Comparison of ENCODE assay signal across 8 cellular contexts in genomic region chr3:49813497-49814174, GRCh38. TPM values are rescaled to one million over a fixed set of nuclear protein-coding genes. Genes with fewer than 3 reads are reported as not detected.
A peak's percentile ranks its signal among the peaks of the same experiment; 100 is the strongest.
DNase-seq lines count a peak whose midpoint lies in the region; ATAC-seq, FAIRE-seq and TF ChIP-seq lines count a peak whose summit lies in the region.

Gene UBA7, minus strand, starts transcription at chr3:49813953. Its CDS starts 166 bp downstream, at chr3:49813787.

- H3K9me3 ChIP-seq in PC-9 (ENCODE audit: insufficient read depth, low read depth), result no peaks in the 10 kb centered on the region
- H3K9me3 ChIP-seq in body of pancreas, result no peaks in the 10 kb centered on the region
- no peaks in the 10 kb centered on the region for H3K9me3 ChIP-seq in kidney (ENCODE audit: control insufficient read depth in 1 of 2, low read length in 2 of 2)

- intact Hi-C loops in PC-9 (cut with micrococcal nuclease; ENCODE audit: unreplicated experiment) (no loop called here), body of pancreas (cut with DNase I) (no loop called here), kidney (cut with DNase I) (no loop called here)

- TF ChIP-seq CTCF in PC-9 (conservative IDR thresholded peaks at IDR 0.05) (no peak), body of pancreas (IDR thresholded peaks at IDR 0.05) (no peak), kidney (IDR thresholded peaks at IDR 0.05; ENCODE audit: borderline replicate concordance, extremely low read depth, insufficient read depth) (no peak), progenitor cell of endocrine pancreas (IDR thresholded peaks at IDR 0.05; ENCODE audit: unreplicated experiment) (no peak)

- peak within 1 kb of the TSS; percentile 62; the same call in 1 of the 2 replicates for H2AFZ ChIP-seq in PC-9

- peak in 2 of 3 donors; percentile 38 to 51 for TF ChIP-seq POLR2A in body of pancreas (IDR thresholded peaks at IDR 0.05)

- H3K4me2 ChIP-seq in PC-9, result peak within 1 kb of the TSS; percentile 62

- H3K36me3 Mint-ChIP-seq in stimulated activated memory B cell treated with anti-CD40 and anti-IgM and Interleukin-4, amounts not matched to agents 10 μg/mL and 1 μg/mL and 100 μg/mL, for 72 hours, result peaks cover 19% of the 10 kb centered on the region
- H3K36me3 Mint-ChIP-seq in progenitor cell of endocrine pancreas (ENCODE audit: insufficient read depth), result no peaks in the 10 kb centered on the region

- peak within 1 kb of the TSS; percentile 97 for H3K27ac Mint-ChIP-seq in stimulated activated memory B cell treated with anti-CD40 and anti-IgM and Interleukin-4, amounts not matched to agents 10 μg/mL and 1 μg/mL and 100 μg/mL, for 72 hours
- no peak within 1 kb of the TSS for H3K27ac Mint-ChIP-seq in progenitor cell of endocrine pancreas

- H3K4me3 ChIP-seq in H7 (ENCODE audit: insufficient read depth, low read depth, low read length), result no peak within 1 kb of the TSS
- H3K4me3 ChIP-seq in PC-9, result no peak within 1 kb of the TSS; the same call in 1 of the 2 replicates
- H3K4me3 ChIP-seq in body of pancreas, result no peak within 1 kb of the TSS
- H3K4me3 ChIP-seq in kidney (ENCODE audit: low read length in 2 of 2), result peak within 1 kb of the TSS; percentile 66 to 79

- no peaks in the 10 kb centered on the region for H3K4me1 ChIP-seq in PC-9 (replicated peaks; ENCODE audit: insufficient read depth)
- H3K4me1 ChIP-seq in body of pancreas, result peaks cover 21% of the 10 kb centered on the region
- peaks cover 5 to 29% of the 10 kb centered on the region in 2 donors for H3K4me1 ChIP-seq in kidney (ENCODE audit: control insufficient read depth in 1 of 2, insufficient read depth in 1 of 2, low read depth in 1 of 2, low read length in 2 of 2)

- POLR2A ChIA-PET in PC-9 (lab: Charles Lee; ENCODE audit: unreplicated experiment), result interaction anchor here (0.6 kb wide), 1 partner anchor 87 kb away, joined by 4 read pairs; no protein-coding TSS in a partner anchor

- DNase-seq in EH (ENCODE audit: low read depth) (peak; percentile 82), H7 (peak; percentile 43), PC-9 (peak in 1 of 2 experiments; percentile 49), body of pancreas (peak; percentile 39 to 71 (median 66)), kidney (peak; percentile 78), NCI-H2171 treated with DMSO at 0.1 percent for 48 hours (lab: John Stamatoyannopoulos, UW) (no peak), progenitor cell of endocrine pancreas (ENCODE audit: low spot score, unreplicated experiment) (no peak)

- no TSS peak for BruUV-seq in PC-9 (replicated peaks; lab: Mats Ljungman, UMichigan)

- 3 to 12% methylated on average over 5 to 8 of the region's 9 CpGs for WGBS in body of pancreas, 2 donors

- H3K9me3 Mint-ChIP-seq in stimulated activated memory B cell treated with anti-CD40 and anti-IgM and Interleukin-4, amounts not matched to agents 10 μg/mL and 1 μg/mL and 100 μg/mL, for 72 hours, result no peaks in the 10 kb centered on the region
- no peaks in the 10 kb centered on the region for H3K9me3 Mint-ChIP-seq in progenitor cell of endocrine pancreas (ENCODE audit: low read depth)

- H3F3A ChIP-seq in PC-9 (ENCODE audit: insufficient read depth, low read depth), result no peaks in the 10 kb centered on the region

- no peak within 1 kb of the TSS for H3K27ac ChIP-seq in PC-9
- peak within 1 kb of the TSS; percentile 4 to 80 (median 72) for H3K27ac ChIP-seq in body of pancreas
- H3K27ac ChIP-seq in kidney (ENCODE audit: low read depth in 2 of 2, low read length in 2 of 2), result peak within 1 kb of the TSS; percentile 63 to 85

- no peaks in the 10 kb centered on the region for H4K20me1 ChIP-seq in PC-9 (ENCODE audit: insufficient read depth)

- peaks cover 57% of the 10 kb centered on the region for H3K4me1 Mint-ChIP-seq in stimulated activated memory B cell treated with anti-CD40 and anti-IgM and Interleukin-4, amounts not matched to agents 10 μg/mL and 1 μg/mL and 100 μg/mL, for 72 hours
- H3K4me1 Mint-ChIP-seq in progenitor cell of endocrine pancreas (ENCODE audit: low read depth), result no peaks in the 10 kb centered on the region

- peak within 1 kb of the TSS; percentile 83 to 91 for H3K9ac ChIP-seq in kidney (ENCODE audit: low read length in 2 of 2)

- CTCF ChIA-PET in PC-9 (lab: Charles Lee), result interaction anchor here (0.8 kb wide), 2 partner anchors 10 to 13 kb away, joined by 4 to 5 read pairs; partner anchors contain the start of gene INKA1

- no peaks in the 10 kb centered on the region for H3K9me2 ChIP-seq in PC-9 (ENCODE audit: insufficient read depth)

- ATAC-seq in body of pancreas, result peak; percentile 84
- ATAC-seq in stimulated activated memory B cell treated with anti-CD40 and anti-IgM and Interleukin-4, amounts not matched to agents 10 μg/mL and 1 μg/mL and 100 μg/mL, for 72 hours, result peak; percentile 88

- no peaks in the 10 kb centered on the region for H3K79me2 ChIP-seq in PC-9 (ENCODE audit: low read depth)

- no peaks in the 10 kb centered on the region for H3K27me3 Mint-ChIP-seq in stimulated activated memory B cell treated with anti-CD40 and anti-IgM and Interleukin-4, amounts not matched to agents 10 μg/mL and 1 μg/mL and 100 μg/mL, for 72 hours
- H3K27me3 Mint-ChIP-seq in progenitor cell of endocrine pancreas, result no peaks in the 10 kb centered on the region

- H3K27me3 ChIP-seq in H7 (ENCODE audit: control insufficient read depth, insufficient read depth, low read length) (no peaks in the 10 kb centered on the region), PC-9 (ENCODE audit: insufficient read depth, low read depth) (no peaks in the 10 kb centered on the region), body of pancreas (no peaks in the 10 kb centered on the region)

- no peaks in the 10 kb centered on the region for H3K36me3 ChIP-seq in H7 (replicated peaks; ENCODE audit: control insufficient read depth, insufficient read depth, low read length)
- H3K36me3 ChIP-seq in PC-9 (ENCODE audit: low read depth), result no peaks in the 10 kb centered on the region
- no peaks in the 10 kb centered on the region for H3K36me3 ChIP-seq in body of pancreas (replicated peaks in 1 of 2; ENCODE audit: insufficient read depth in 1 of 2, low read depth in 2 of 2)
- peaks cover 6 to 13% of the 10 kb centered on the region in 2 donors for H3K36me3 ChIP-seq in kidney (ENCODE audit: control insufficient read depth in 1 of 2, insufficient read depth in 2 of 2, low read length in 2 of 2)

- no peak for FAIRE-seq in kidney (lab: Jason Lieb, UNC)

- H3K4me3 Mint-ChIP-seq in stimulated activated memory B cell treated with anti-CD40 and anti-IgM and Interleukin-4, amounts not matched to agents 10 μg/mL and 1 μg/mL and 100 μg/mL, for 72 hours, result peak within 1 kb of the TSS; percentile 94
- no peak within 1 kb of the TSS for H3K4me3 Mint-ChIP-seq in progenitor cell of endocrine pancreas (ENCODE audit: low read depth)

RNA-seq across cellular contexts. Expression of gene UBA7, which starts in this region (rescaled TPM):
- 0.07 and 0.55 TPM in 2 replicates for total RNA-seq in H7 (2014; rRNA removed; shearing (Covaris generic))
- total RNA-seq in PC-9 (2021), result 48.6 and 56.5 TPM in 2 replicates
- 10 to 100 TPM; 39.2 to 86.4 TPM for total RNA-seq in body of pancreas
- total RNA-seq in kidney, result 102 TPM
- 29.8 TPM for polyA plus RNA-seq in kidney (ENCODE audit: insufficient read depth, low read depth, low replicate concordance)
- total RNA-seq in progenitor cell of endocrine pancreas, result 1.2 and 2.2 TPM in 2 replicates

Comparison
In these comparisons a context has a peak if more than half of its experiments do, and no peak if none do; other contexts are left out.
1. RNA of gene UBA7 (total RNA-seq): 102 TPM in kidney (single experiment), 39.2 to 86.4 TPM in body of pancreas and 48.6 to 56.5 TPM in PC-9; 1.2 to 2.2 TPM in progenitor cell of endocrine pancreas and 0.07 to 0.55 TPM in H7; every median in the first group is over 10 times any median in the second.
2. Peak in DNase-seq in H7; RNA of the gene not detected or under 1 TPM.
3. DNase-seq: peak in EH (single experiment), body of pancreas (4 of 4) and kidney (single experiment); none in NCI-H2171 treated with DMSO at 0.1 percent for 48 hours (single experiment) and progenitor cell of endocrine pancreas (single experiment).
4. H3K4me3 ChIP-seq: peak in kidney (2 of 2); none in H7 (single experiment), PC-9 (single experiment) and body of pancreas (0 of 2).